ENCODE assay signal across 22 cellular contexts in genomic region chr1:10737651-10738050, GRCh38. TPM values are rescaled to one million over a fixed set of nuclear protein-coding genes. Genes with fewer than 3 reads are reported as not detected.
DNase-seq lines count a peak whose midpoint lies in the region; ATAC-seq, FAIRE-seq and TF ChIP-seq lines count a peak whose summit lies in the region.
"Had no signal": no experiment of that assay in that cellular context is flagged by ENCODE, and none has a peak within 500 bp of the region (broad histone marks: within the 10 kb centered on the region; RNA-seq: fewer than 3 reads in every experiment).

No MANE protein-coding gene starts in this region.

- H3K79me2 ChIP-seq in H1 (ENCODE audit: control insufficient read depth in 1 of 2, insufficient read depth in 2 of 2, low read length in 2 of 2) = no peaks in the 10 kb centered on the region

- ATAC-seq in lower lobe of right lung (peak; percentile 3 to 4), gastrocnemius medialis (no peak), HG02884 (IDR thresholded peaks at IDR 0.05; ENCODE audit: unreplicated experiment) (no peak), GM21786 (IDR thresholded peaks at IDR 0.05; ENCODE audit: unreplicated experiment) (no peak)

- H3K27ac ChIP-seq in Peyer's patch (peak overlapping the region in 3 of 4 donors; percentile 78 to 96 (median 79)), H1 (ENCODE audit: low read depth, low read length) (no peak overlapping the region), lower lobe of right lung (peak overlapping the region; percentile 78), gastrocnemius medialis (peak overlapping the region; percentile 75 to 86 (median 82))
- H3K27ac ChIP-seq: dorsolateral prefrontal cortex, epithelial cell of prostate, RWPE1 had no signal

- 83% methylated on average over 12 of the region's 12 CpGs; no CpG with 5 or more reads in 1 of the 2 experiments for WGBS in H1 (ENCODE audit: extremely low coverage in 1 of 2, insufficient coverage in 1 of 2, insufficient read length in 1 of 2, insufficient replicate concordance in 2 of 2, low coverage in 1 of 2, low lambda C conversion rate in 2 of 2, missing lambda C conversion rate in 1 of 2), 2 experiments

- H3K9ac ChIP-seq in H1 (replicated peaks in 1 of 4; ENCODE audit: extremely low read depth in 1 of 4, low read depth in 3 of 4, low read length in 3 of 4) = no peak overlapping the region

- H4K8ac ChIP-seq in H1 (ENCODE audit: extremely low read depth, insufficient read depth, low read length) = peak overlapping the region; percentile 53; the same call in 1 of the 2 replicates

- H3K56ac ChIP-seq in H1 (replicated peaks; ENCODE audit: insufficient read length, low read depth, low read length) = no peak overlapping the region

- H2AK5ac ChIP-seq in H1 (ENCODE audit: low read depth, low read length) = no peak overlapping the region

- H3K36me3 ChIP-seq in Peyer's patch = no peaks in the 10 kb centered on the region
- H3K36me3 ChIP-seq in H1 (ENCODE audit: control insufficient read depth in 2 of 4, insufficient read depth in 4 of 4, low read length in 3 of 4) = no peaks in the 10 kb centered on the region
- no peaks in the 10 kb centered on the region for H3K36me3 ChIP-seq in lower lobe of right lung
- no peaks in the 10 kb centered on the region for H3K36me3 ChIP-seq in gastrocnemius medialis

- H2BK20ac ChIP-seq in H1 (ENCODE audit: low read length) = 0 out of 2 replicates have a peak overlapping the region, but pooled peaks have one; percentile 66

- peak overlapping the region; percentile 49; the same call in 1 of the 2 replicates for H2BK5ac ChIP-seq in H1 (ENCODE audit: low read depth, low read length)

- TF ChIP-seq EP300 in H1 (IDR thresholded peaks at IDR 0.05; ENCODE audit: borderline replicate concordance in 1 of 2, low read depth in 2 of 2, low read length in 2 of 2) = no peak

- no peaks in the 10 kb centered on the region for H3K23me2 ChIP-seq in H1 (ENCODE audit: low read depth, low read length)

- no peak overlapping the region for H2AFZ ChIP-seq in H1 (ENCODE audit: low read length)

- H2BK15ac ChIP-seq in H1 (ENCODE audit: low read length) = peak overlapping the region; percentile 98; the same call in 1 of the 2 replicates

- in situ Hi-C loops in gastrocnemius medialis (cut with MboI; ENCODE audit: low sequenced_read_pairs in 4 of 4) = no loop called here

- no peak for TF ChIP-seq CTCF in Peyer's patch (IDR thresholded peaks at IDR 0.05)
- TF ChIP-seq CTCF in H1 (IDR thresholded peaks at IDR 0.05; ENCODE audit: control extremely low read depth in 1 of 3, insufficient read depth in 1 of 3, low read depth in 1 of 3, low read length in 3 of 3) = no peak
- no peak for TF ChIP-seq CTCF in lower lobe of right lung (IDR thresholded peaks at IDR 0.05)
- TF ChIP-seq CTCF in gastrocnemius medialis (IDR thresholded peaks at IDR 0.05 in 4 of 5, conservative IDR thresholded peaks at IDR 0.05 in 1 of 5) = no peak

- FAIRE-seq in H1 (lab: Jason Lieb, UNC) = no peak
- FAIRE-seq: bronchial epithelial cell, frontal cortex had no signal

- peak overlapping the region; percentile 90; the same call in 1 of the 2 replicates for H2BK12ac ChIP-seq in H1 (ENCODE audit: low read depth, low read length)

- no peak overlapping the region for H4K5ac ChIP-seq in H1 (ENCODE audit: insufficient read length, low read depth, low read length)

- no peak for TF ChIP-seq RAD21 in H1 (IDR thresholded peaks at IDR 0.05 in 1 of 2, conservative IDR thresholded peaks at IDR 0.05 in 1 of 2; ENCODE audit: low read depth in 2 of 2, low read length in 2 of 2)

- no peak overlapping the region for H3K23ac ChIP-seq in H1 (ENCODE audit: insufficient read length)

- H3K4me3 ChIP-seq in Peyer's patch (peak overlapping the region in 2 of 4 donors; percentile 12 to 20), H1 (ENCODE audit: extremely low read depth in 1 of 4, insufficient read depth in 2 of 4, low read depth in 3 of 4, low read length in 4 of 4) (no peak overlapping the region), lower lobe of right lung (no peak overlapping the region), gastrocnemius medialis (no peak overlapping the region)
- H3K4me3 ChIP-seq: dorsolateral prefrontal cortex, smooth muscle cell had no signal

- no peak for DNase-seq in Peyer's patch
- no peak for DNase-seq in H1 (ENCODE audit: low read depth in 1 of 2, low spot score in 2 of 2)
- no peak for DNase-seq in lower lobe of right lung
- no peak for DNase-seq in gastrocnemius medialis
- no peak for DNase-seq in HK-2 (ENCODE audit: unreplicated experiment)
- DNase-seq: activated effector memory CD4-positive, alpha-beta T cell treated with anti-CD3 and anti-CD28 coated beads, Interleukin-2, amount 50 U/mL, for 16 hours; CD4-positive, alpha-beta T cell; dorsolateral prefrontal cortex; KG1; left cardiac atrium; MV-4-11; naive B cell; NCI-H446; NK-92 treated with Interleukin-12 subunit alpha and Interleukin-12 subunit beta, amount 100 ng/mL, for 24 hours; stimulated activated CD4-positive, alpha-beta T cell treated with anti-CD3 and anti-CD28 coated beads, Interleukin-4, amount 100 ng/mL, for 24 hours had no signal

- H3K4me1 ChIP-seq in Peyer's patch (peaks cover 0 to 70% (median 5%) of the 10 kb centered on the region in 4 donors), H1 (replicated peaks in 1 of 4; ENCODE audit: control insufficient read depth in 3 of 4, insufficient read depth in 4 of 4, low read length in 3 of 4) (peaks cover 5 to 31% (median 20%) of the 10 kb centered on the region in 4 experiments), lower lobe of right lung (peaks cover 24% of the 10 kb centered on the region), gastrocnemius medialis (peaks cover 59 to 62% of the 10 kb centered on the region in 2 donors)

- H3K18ac ChIP-seq in H1 (ENCODE audit: extremely low read depth, low read length) = peak overlapping the region; percentile 10

- no peaks in the 10 kb centered on the region; the same call in none of the 2 replicates for H3K79me1 ChIP-seq in H1 (ENCODE audit: low read depth, low read length)

- H4K20me1 ChIP-seq in H1 (replicated peaks in 1 of 2; ENCODE audit: control insufficient read depth in 1 of 2, insufficient read depth in 2 of 2, low read length in 2 of 2) = no peaks in the 10 kb centered on the region

- no peak overlapping the region for H3K4ac ChIP-seq in H1 (replicated peaks; ENCODE audit: insufficient read length, low read depth, low read length)

- no peak overlapping the region for H3K14ac ChIP-seq in H1 (ENCODE audit: insufficient read length)

- TF ChIP-seq POLR2A in Peyer's patch (IDR thresholded peaks at IDR 0.05) (no peak), H1 (IDR thresholded peaks at IDR 0.05; ENCODE audit: control extremely low read depth in 1 of 2, low read depth in 2 of 2, low read length in 2 of 2) (no peak), gastrocnemius medialis (IDR thresholded peaks at IDR 0.05) (no peak)

- peak overlapping the region; percentile 66 for H4K91ac ChIP-seq in H1 (replicated peaks; ENCODE audit: insufficient read length, low read length)

- H3K27me3 ChIP-seq in Peyer's patch = no peaks in the 10 kb centered on the region
- no peaks in the 10 kb centered on the region for H3K27me3 ChIP-seq in H1 (replicated peaks in 1 of 4; ENCODE audit: control insufficient read depth in 3 of 4, extremely low read depth in 1 of 4, insufficient read depth in 3 of 4, low read length in 3 of 4)
- no peaks in the 10 kb centered on the region for H3K27me3 ChIP-seq in lower lobe of right lung (ENCODE audit: low read depth)
- H3K27me3 ChIP-seq in gastrocnemius medialis = no peaks in the 10 kb centered on the region
- H3K27me3 ChIP-seq: dorsolateral prefrontal cortex had no signal

- CTCF ChIA-PET in H1 (lab: Charles Lee; ENCODE audit: partially characterized antibody) = interaction anchor here (0.8 to 2.6 kb wide), 4 partner anchors 9 to 53 kb away, joined by 3 to 10 read pairs (median 4); no protein-coding TSS in a partner anchor

- intact Hi-C loops in lower lobe of right lung (cut with DNase I) = no loop called here
- intact Hi-C loops in gastrocnemius medialis (cut with DNase I; ENCODE audit: low total_unique reads) = no loop called here

- H3K9me3 ChIP-seq in Peyer's patch (no peaks in the 10 kb centered on the region), H1 (ENCODE audit: insufficient read depth in 2 of 2, low read depth in 1 of 2, low read length in 1 of 2) (no peaks in the 10 kb centered on the region), lower lobe of right lung (no peaks in the 10 kb centered on the region), gastrocnemius medialis (no peaks in the 10 kb centered on the region)

- H3K4me2 ChIP-seq in H1 (ENCODE audit: insufficient read depth in 1 of 2, low read depth in 2 of 2, low read length in 2 of 2) = no peak overlapping the region
- H3K4me2 ChIP-seq: smooth muscle cell had no signal

- POLR2A ChIA-PET in H1 (lab: Charles Lee; ENCODE audit: partially characterized antibody) = interaction anchor here (1.6 kb wide), 1 partner anchor 73 kb away, joined by 3 read pairs; no protein-coding TSS in a partner anchor

- peak overlapping the region; percentile 26 for H2BK120ac ChIP-seq in H1 (replicated peaks; ENCODE audit: low read depth, low read length)

TF ChIP-seq in H1, 55 proteins besides CTCF, POLR2A, EP300 and RAD21 (continues in another document):
- TF ChIP-seq ATF2 (IDR thresholded peaks at IDR 0.05; ENCODE audit: low read length) (no peak), SP2 (IDR thresholded peaks at IDR 0.05; ENCODE audit: low read length) (no peak)

RNA-seq across cellular contexts. Expression of gene CASZ1, which starts 58.8 kb away (rescaled TPM):
- total RNA-seq in Peyer's patch (100 to 1,000 TPM in 3 of 4 donors, 10 to 100 TPM in 1; 87.5 to 165 (median 137) TPM), lower lobe of right lung (47.5 TPM), gastrocnemius medialis (100 to 1,000 TPM in 1 of 4 donors, 10 to 100 TPM in 3; 19.1 to 121 (median 80.6) TPM)
- total RNA-seq in H1 (2021; fragmentation: NEBNext Ultra II Directional; extraction: Animal tissue kit (Norgen Biotek cat#: 25700)) = 6.1 and 7.7 TPM in 2 replicates
- 4.4 and 5.9 TPM in 2 replicates for polyA plus RNA-seq in H1 (2011; rRNA removed)
- 3.6 TPM for polyA plus RNA-seq in H1 (2011; cell fraction: cytosol; rRNA removed)
- 10.1 TPM for polyA plus RNA-seq in H1 (2011; cell fraction: nucleus; rRNA removed)
- polyA plus RNA-seq in H1 (2012, experiment 1 of 2) = 2.2 to 4.5 TPM (median 4.3 TPM) in 4 replicates
- polyA plus RNA-seq in H1 (2012, experiment 2 of 2) = 2.9 TPM
- 6.5 TPM for polyA plus RNA-seq in H1 (2013, experiment 1 of 2)
- polyA plus RNA-seq in H1 (2013, experiment 2 of 2) = 6.3 TPM
- 3.9 and 5.8 TPM in 2 replicates for polyA minus RNA-seq in H1 (2011; rRNA and poly(A)+ RNA removed)
- 5.8 TPM for polyA minus RNA-seq in H1 (2011; cell fraction: cytosol; rRNA and poly(A)+ RNA removed)
- 10.2 TPM for polyA minus RNA-seq in H1 (2011; cell fraction: nucleus; rRNA and poly(A)+ RNA removed)

Comparison
In these comparisons a context has a peak if more than half of its experiments do, and no peak if none do; other contexts are left out.
1. ATAC-seq: peak in lower lobe of right lung (2 of 2); none in gastrocnemius medialis (0 of 2), HG02884 (single experiment) and GM21786 (single experiment).